Comparison of ENCODE assay signal across 9 cellular contexts in genomic region chr1:27891196-27891889, GRCh38. TPM values are rescaled to one million over a fixed set of nuclear protein-coding genes. Genes with fewer than 3 reads are reported as not detected.
DNase-seq lines count a peak whose midpoint lies in the region; ATAC-seq and TF ChIP-seq lines count a peak whose summit lies in the region.
"Had no signal": no experiment of that assay in that cellular context is flagged by ENCODE, and none has a peak within 500 bp of the region (broad histone marks: within the 10 kb centered on the region; RNA-seq: fewer than 3 reads in every experiment).

No MANE protein-coding gene starts in this region.

- H3K4me1 ChIP-seq in OCI-LY1 (ENCODE audit: insufficient read depth, low read length, severe bottlenecking) = peaks cover 65% of the 10 kb centered on the region
- no peaks in the 10 kb centered on the region for H3K4me1 ChIP-seq in gastroesophageal sphincter
- H3K4me1 ChIP-seq in tibial nerve = peaks cover 0 to 19% (median 0%) of the 10 kb centered on the region in 4 donors

- H4K20me1 ChIP-seq in OCI-LY1 (ENCODE audit: insufficient read depth, low read length) = no peaks in the 10 kb centered on the region

- H3K9me3 ChIP-seq in OCI-LY1 (ENCODE audit: low read length) (no peaks in the 10 kb centered on the region), gastroesophageal sphincter (no peaks in the 10 kb centered on the region), tibial nerve (no peaks in the 10 kb centered on the region)

- H3F3A ChIP-seq in OCI-LY1 (ENCODE audit: insufficient read depth, low read length) = peaks cover 10% of the 10 kb centered on the region; the same call in 1 of the 2 replicates

- H3K36me3 Mint-ChIP-seq in activated naive CD4-positive, alpha-beta T cell treated with anti-CD3 and anti-CD28 coated beads for 36 hours (ENCODE audit: low read depth) = peaks cover 54% of the 10 kb centered on the region

- no peak overlapping the region for H3K4me3 Mint-ChIP-seq in activated naive CD4-positive, alpha-beta T cell treated with anti-CD3 and anti-CD28 coated beads for 36 hours

- no peak for TF ChIP-seq POLR2A in gastroesophageal sphincter (IDR thresholded peaks at IDR 0.05)
- TF ChIP-seq POLR2A in tibial nerve (IDR thresholded peaks at IDR 0.05) = peak in 1 of 2 donors; percentile 14

- ATAC-seq in gastroesophageal sphincter (peak; percentile 37), GM19395 (IDR thresholded peaks at IDR 0.05; ENCODE audit: unreplicated experiment) (no peak)

- H3K27me3 Mint-ChIP-seq in activated naive CD4-positive, alpha-beta T cell treated with anti-CD3 and anti-CD28 coated beads for 36 hours (ENCODE audit: low read depth) = no peaks in the 10 kb centered on the region

- H3K9me3 Mint-ChIP-seq in activated naive CD4-positive, alpha-beta T cell treated with anti-CD3 and anti-CD28 coated beads for 36 hours = no peaks in the 10 kb centered on the region

- peak overlapping the region; percentile 12; the same call in 1 of the 2 replicates for H3K9ac ChIP-seq in OCI-LY1 (ENCODE audit: low read length)

- H3K79me2 ChIP-seq in OCI-LY1 (ENCODE audit: insufficient read depth, low read length) = no peaks in the 10 kb centered on the region

- intact Hi-C loops in activated naive CD4-positive, alpha-beta T cell treated with anti-CD3 and anti-CD28 coated beads for 36 hours (cut with micrococcal nuclease) = loop anchor here (2.0 kb wide), 1 partner anchor 27 kb away; no protein-coding TSS in a partner anchor

- TF ChIP-seq EP300 in gastroesophageal sphincter (IDR thresholded peaks at IDR 0.05) (no peak), tibial nerve (IDR thresholded peaks at IDR 0.05) (peak; percentile 86 to 92)

- TF ChIP-seq CTCF in OCI-LY1 (IDR thresholded peaks at IDR 0.05; ENCODE audit: low read length) = peak; percentile 39; the same call in 1 of the 2 replicates
- TF ChIP-seq CTCF in gastroesophageal sphincter (IDR thresholded peaks at IDR 0.05) = no peak
- peak in 1 of 5 experiments; percentile 41 for TF ChIP-seq CTCF in tibial nerve (IDR thresholded peaks at IDR 0.05)

- peak; percentile 65 for DNase-seq in activated naive CD4-positive, alpha-beta T cell treated with anti-CD3 and anti-CD28 coated beads for 36 hours
- DNase-seq in activated naive CD4-positive, alpha-beta T cell (lab: John Stamatoyannopoulos, UW) = no peak
- DNase-seq in tibial nerve (ENCODE audit: low spot score in 2 of 2) = peak in 1 of 2 donors; percentile 57
- no peak for DNase-seq in COLO668 (lab: John Stamatoyannopoulos, UW; ENCODE audit: unreplicated experiment)
- DNase-seq in occipital lobe (lab: John Stamatoyannopoulos, UW) = no peak

- peak overlapping the region; percentile 92 for H3K27ac ChIP-seq in OCI-LY1 (ENCODE audit: low read depth, low read length, poor library complexity, severe bottlenecking)
- peak overlapping the region in 3 of 4 donors; percentile 11 to 57 (median 31) for H3K27ac ChIP-seq in gastroesophageal sphincter
- H3K27ac ChIP-seq in tibial nerve = peak overlapping the region in 3 of 4 donors; percentile 68 to 80 (median 68)

- no peaks in the 10 kb centered on the region for H3K9me2 ChIP-seq in OCI-LY1 (ENCODE audit: low read depth, low read length)

- WGBS in gastroesophageal sphincter (ENCODE audit: low coverage in 1 of 2), 2 donors = 67 to 76% methylated on average over 7 of the region's 7 CpGs
- 74 to 76% methylated on average over 7 of the region's 7 CpGs for WGBS in tibial nerve, 2 donors

- no peak overlapping the region for H2AFZ ChIP-seq in OCI-LY1 (ENCODE audit: low read length)

- H3K4me1 Mint-ChIP-seq in activated naive CD4-positive, alpha-beta T cell treated with anti-CD3 and anti-CD28 coated beads for 36 hours (ENCODE audit: low read depth) = peaks cover 56% of the 10 kb centered on the region

- CTCF ChIA-PET in activated naive CD4-positive, alpha-beta T cell treated with anti-CD3 and anti-CD28 coated beads for 36 hours (lab: Charles Lee) = interaction anchor here (1.2 kb wide), 1 partner anchor 16 kb away, joined by 4 read pairs; no protein-coding TSS in a partner anchor

- H3K4me3 ChIP-seq in OCI-LY1 (ENCODE audit: low read depth, low read length, poor library complexity, severe bottlenecking) = peak overlapping the region; percentile 3
- H3K4me3 ChIP-seq in gastroesophageal sphincter = no peak overlapping the region
- no peak overlapping the region for H3K4me3 ChIP-seq in tibial nerve
- H3K4me3 ChIP-seq: lung had no signal

- H3K27me3 ChIP-seq in OCI-LY1 (ENCODE audit: insufficient read depth, low read length) = no peaks in the 10 kb centered on the region
- no peaks in the 10 kb centered on the region for H3K27me3 ChIP-seq in gastroesophageal sphincter
- H3K27me3 ChIP-seq in tibial nerve = no peaks in the 10 kb centered on the region

- H3K4me2 ChIP-seq in OCI-LY1 (ENCODE audit: low read length) = peak overlapping the region; percentile 17; the same call in 1 of the 2 replicates

- H3K36me3 ChIP-seq in OCI-LY1 (ENCODE audit: insufficient read depth, low read length) (peaks cover 72% of the 10 kb centered on the region), gastroesophageal sphincter (peaks cover 5 to 92% of the 10 kb centered on the region in 2 donors), tibial nerve (peaks cover 0 to 90% (median 26%) of the 10 kb centered on the region in 3 donors)

- H3K27ac Mint-ChIP-seq in activated naive CD4-positive, alpha-beta T cell treated with anti-CD3 and anti-CD28 coated beads for 36 hours = peak overlapping the region; percentile 88

RNA-seq across cellular contexts. Expression of gene THEMIS2, which starts 19.0 kb away (rescaled TPM):
- 10 to 100 TPM; 12.9 to 17.5 TPM for total RNA-seq in activated naive CD4-positive, alpha-beta T cell treated with anti-CD3 and anti-CD28 coated beads for 36 hours
- 10 to 100 TPM in 3 of 4 donors, 1 to 10 TPM in 1; 5.6 to 23.8 (median 17.7) TPM for total RNA-seq in gastroesophageal sphincter
- total RNA-seq in tibial nerve = 10 to 100 TPM; 13.2 to 50.7 (median 23.7) TPM
- 3.4 TPM for total RNA-seq in occipital lobe

RNA-seq across cellular contexts. Expression of gene RPA2, which starts 23.0 kb away (rescaled TPM):
- total RNA-seq in activated naive CD4-positive, alpha-beta T cell treated with anti-CD3 and anti-CD28 coated beads for 36 hours = 10 to 100 TPM; 62.9 to 76.7 TPM
- total RNA-seq in gastroesophageal sphincter (10 to 100 TPM; 21.3 to 26.5 (median 22.0) TPM), tibial nerve (10 to 100 TPM; 16.7 to 37.4 (median 26.1) TPM), occipital lobe (64.1 TPM)

RNA-seq across cellular contexts. Expression of gene SMPDL3B, which starts 43.5 kb away (rescaled TPM):
- total RNA-seq in activated naive CD4-positive, alpha-beta T cell treated with anti-CD3 and anti-CD28 coated beads for 36 hours = under 1 TPM; 0.52 to 0.72 TPM
- total RNA-seq in gastroesophageal sphincter = 1 to 10 TPM in 1 of 4 donors, under 1 TPM in 1, not detected in 2; 0.31 to 1.1 TPM
- total RNA-seq in tibial nerve = not detected
- not detected for total RNA-seq in occipital lobe

Comparison
In these comparisons a context has a peak if more than half of its experiments do, and no peak if none do; other contexts are left out.
1. H3K27ac ChIP-seq: peak in every context shown above with its lines; median percentile 92 in OCI-LY1; 68 in tibial nerve; 31 in gastroesophageal sphincter.